Comparison of ENCODE assay signal across 27 cellular contexts in the genomic region with DNA sequence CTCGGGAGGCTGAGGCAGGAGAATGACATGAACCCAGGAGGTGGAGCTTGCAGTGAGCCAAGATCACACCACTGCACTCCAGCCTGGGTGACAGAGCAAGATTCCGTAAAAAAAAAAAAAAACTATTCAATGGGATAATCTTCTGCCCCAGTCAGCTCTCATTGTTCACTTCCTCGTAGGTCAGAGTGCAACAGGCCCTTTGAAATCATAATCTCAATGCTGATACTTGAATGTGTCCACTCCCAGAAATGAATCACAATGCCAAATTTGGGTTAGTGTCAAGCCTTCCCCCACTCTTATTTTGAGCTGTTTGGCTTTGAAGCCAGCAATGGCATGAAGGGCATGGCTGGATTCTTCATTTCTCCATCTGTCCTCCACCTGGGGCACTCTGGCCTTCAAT.
A peak's percentile ranks its signal among the peaks of the same experiment; 100 is the strongest.
DNase-seq lines count a peak whose midpoint lies in the region; ATAC-seq and TF ChIP-seq lines count a peak whose summit lies in the region.
"Had no signal": no experiment of that assay in that cellular context is flagged by ENCODE, and none has a peak within 500 bp of the region (broad histone marks: within the 10 kb centered on the region; RNA-seq: fewer than 3 reads in every experiment).

No MANE protein-coding gene starts in this region.

- no peak overlapping the region for H2BK120ac ChIP-seq in trophoblast cell (ENCODE audit: insufficient read depth, low read length, poor library complexity)

- H2AFZ ChIP-seq in PC-9 (peak overlapping the region; percentile 77), trophoblast cell (ENCODE audit: insufficient read depth, low read length, poor library complexity) (no peak overlapping the region)

- no peak overlapping the region for H2AK5ac ChIP-seq in trophoblast cell (ENCODE audit: low read length)

- H3K79me1 ChIP-seq in trophoblast cell (ENCODE audit: low read length): no peaks in the 10 kb centered on the region

- DNase-seq in HS-27A (ENCODE audit: low read depth): peak; percentile 15
- peak; percentile 64 to 96 for DNase-seq in PC-9
- DNase-seq in trophoblast cell: peak; percentile 35 to 73
- DNase-seq in amygdala (lab: John Stamatoyannopoulos, UW): no peak
- no peak for DNase-seq in stimulated activated CD4-positive, alpha-beta T cell treated with anti-CD3 and anti-CD28 coated beads, Interleukin-1b, Interleukin-23, amount 100 ng/mL, for 48 hours
- no peak for DNase-seq in NCI-H526 (lab: John Stamatoyannopoulos, UW)
- DNase-seq in H7: no peak
- DNase-seq: activated CD4-positive, alpha-beta T cell treated with anti-CD3 and anti-CD28 coated beads for 36 hours; activated effector memory CD4-positive, alpha-beta T cell treated with anti-CD3 and anti-CD28 coated beads, Interleukin-2, amount 50 U/mL, for 16 hours; activated T-cell treated with anti-CD3 and anti-CD28 coated beads for 4 hours; anterior cingulate cortex; Caco-2; DMS79 treated with DMSO at 0.1 percent for 48 hours; effector CD8-positive, alpha-beta T cell; GDM1; hippocampal formation; Karpas-422; mammary epithelial cell; NCI-H146; NCI-H69; nephron progenitor cell; SIG-M5; stimulated activated naive B cell treated with anti-CD40 and anti-IgM and Interleukin-4, amounts not matched to agents 10 μg/mL and 1 μg/mL and 100 μg/mL, for 72 hours; upper lobe of right lung had no signal

- peak; percentile 94 for ATAC-seq in esophagus mucosa
- ATAC-seq: activated CD4-positive, alpha-beta T cell treated with anti-CD3 and anti-CD28 coated beads for 36 hours; stimulated activated naive B cell treated with anti-CD40 and anti-IgM and Interleukin-4, amounts not matched to agents 10 μg/mL and 1 μg/mL and 100 μg/mL, for 72 hours; upper lobe of right lung had no signal

- H3K18ac ChIP-seq in trophoblast cell (ENCODE audit: low read length): no peak overlapping the region

- CTCF ChIA-PET in PC-9 (lab: Charles Lee): interaction anchor here (0.6 to 1.0 kb wide), 3 partner anchors 172 to 678 kb away, joined by 3 to 4 read pairs (median 3); no protein-coding TSS in a partner anchor

- H3K4me2 ChIP-seq in PC-9 (peak overlapping the region; percentile 41), trophoblast cell (ENCODE audit: low read length) (no peak overlapping the region)
- H3K4me2 ChIP-seq: BLaER1 treated with 17β-estradiol and CSF1 and Interleukin-3, amounts not matched to agents 10 nM and 100 nM had no signal

- H3K4me3 ChIP-seq in PC-9: no peak overlapping the region
- no peak overlapping the region for H3K4me3 ChIP-seq in trophoblast cell (ENCODE audit: low read depth, low read length)
- no peak overlapping the region for H3K4me3 ChIP-seq in H7 (ENCODE audit: insufficient read depth, low read depth, low read length)
- H3K4me3 ChIP-seq: BLaER1 treated with 17β-estradiol and CSF1 and Interleukin-3, amounts not matched to agents 10 nM and 100 nM; breast epithelium; upper lobe of right lung had no signal

- no TSS peak for BruUV-seq in PC-9 (replicated peaks; lab: Mats Ljungman, UMichigan)

- H3K9ac ChIP-seq in trophoblast cell (ENCODE audit: low read length): no peak overlapping the region
- H3K9ac ChIP-seq: BLaER1 treated with 17β-estradiol and CSF1 and Interleukin-3, amounts not matched to agents 10 nM and 100 nM had no signal

- intact Hi-C loops in PC-9 (cut with micrococcal nuclease; ENCODE audit: unreplicated experiment): loop anchor here (1.0 to 10.0 kb wide), 4 partner anchors 43 to 465 kb away; no protein-coding TSS in a partner anchor

- H4K12ac ChIP-seq in trophoblast cell (ENCODE audit: low read depth, low read length): no peak overlapping the region

- H3K9me2 ChIP-seq in PC-9 (ENCODE audit: insufficient read depth): no peaks in the 10 kb centered on the region

- peaks cover 12% of the 10 kb centered on the region for H3F3A ChIP-seq in PC-9 (ENCODE audit: insufficient read depth, low read depth)

- H3K14ac ChIP-seq in trophoblast cell (ENCODE audit: low read length): no peak overlapping the region

- WGBS in trophoblast cell (ENCODE audit: extremely low coverage, insufficient coverage, insufficient read length): no CpG with 5 or more reads among the region's 3 CpGs

- peaks cover 30% of the 10 kb centered on the region for H3K4me1 ChIP-seq in PC-9 (replicated peaks; ENCODE audit: insufficient read depth)
- no peaks in the 10 kb centered on the region for H3K4me1 ChIP-seq in trophoblast cell (ENCODE audit: control insufficient read depth in 1 of 2, insufficient read depth in 2 of 2, low read length in 2 of 2)
- H3K4me1 ChIP-seq: breast epithelium, upper lobe of right lung had no signal

- POLR2A ChIA-PET in PC-9 (lab: Charles Lee; ENCODE audit: unreplicated experiment): interaction anchor here (0.6 to 0.7 kb wide), 4 partner anchors 16 to 1418 kb away, joined by 3 to 11 read pairs (median 3); no protein-coding TSS in a partner anchor

- no peak for TF ChIP-seq CTCF in PC-9 (conservative IDR thresholded peaks at IDR 0.05)

- H4K91ac ChIP-seq in trophoblast cell (ENCODE audit: low read depth, low read length): no peak overlapping the region

- no peaks in the 10 kb centered on the region for H3K36me3 ChIP-seq in PC-9 (ENCODE audit: low read depth)
- H3K36me3 ChIP-seq in trophoblast cell (ENCODE audit: control insufficient read depth in 1 of 2, insufficient read depth in 2 of 2, low read length in 2 of 2): no peaks in the 10 kb centered on the region
- no peaks in the 10 kb centered on the region for H3K36me3 ChIP-seq in H7 (replicated peaks; ENCODE audit: control insufficient read depth, insufficient read depth, low read length)
- H3K36me3 ChIP-seq: BLaER1 treated with 17β-estradiol and CSF1 and Interleukin-3, amounts not matched to agents 10 nM and 100 nM; breast epithelium; upper lobe of right lung had no signal

- H3K27me3 ChIP-seq in PC-9 (ENCODE audit: insufficient read depth, low read depth) (no peaks in the 10 kb centered on the region), trophoblast cell (ENCODE audit: insufficient read depth, low read length) (no peaks in the 10 kb centered on the region), H7 (ENCODE audit: control insufficient read depth, insufficient read depth, low read length) (no peaks in the 10 kb centered on the region)
- H3K27me3 ChIP-seq: BLaER1 treated with 17β-estradiol and CSF1 and Interleukin-3, amounts not matched to agents 10 nM and 100 nM; breast epithelium; upper lobe of right lung had no signal

- H3K79me2 ChIP-seq in PC-9 (ENCODE audit: low read depth) (no peaks in the 10 kb centered on the region), trophoblast cell (ENCODE audit: control insufficient read depth, insufficient read depth, low read length, poor library complexity) (no peaks in the 10 kb centered on the region)

- no peak overlapping the region for H2BK5ac ChIP-seq in trophoblast cell (ENCODE audit: low read depth, low read length, poor library complexity)

- no peak overlapping the region for H4K8ac ChIP-seq in trophoblast cell (ENCODE audit: low read depth, low read length)

- no peak overlapping the region for H3K23ac ChIP-seq in trophoblast cell (ENCODE audit: low read length)

- H4K20me1 ChIP-seq in PC-9 (ENCODE audit: insufficient read depth): no peaks in the 10 kb centered on the region
- H4K20me1 ChIP-seq: BLaER1 treated with 17β-estradiol and CSF1 and Interleukin-3, amounts not matched to agents 10 nM and 100 nM had no signal

- H3K4ac ChIP-seq in trophoblast cell (ENCODE audit: low read depth, low read length): no peak overlapping the region

- H3K9me3 ChIP-seq in PC-9 (ENCODE audit: insufficient read depth, low read depth) (no peaks in the 10 kb centered on the region), trophoblast cell (ENCODE audit: insufficient read depth, low read depth, low read length) (peaks cover 1% of the 10 kb centered on the region)
- H3K9me3 ChIP-seq: BLaER1 treated with 17β-estradiol and CSF1 and Interleukin-3, amounts not matched to agents 10 nM and 100 nM; breast epithelium; Caco-2; upper lobe of right lung had no signal

- no peak overlapping the region for H2BK12ac ChIP-seq in trophoblast cell (ENCODE audit: low read length)

- H3K27ac ChIP-seq in PC-9 (peak overlapping the region; percentile 89), trophoblast cell (ENCODE audit: low read depth, low read length) (no peak overlapping the region)
- H3K27ac ChIP-seq: BLaER1 treated with 17β-estradiol and CSF1 and Interleukin-3, amounts not matched to agents 10 nM and 100 nM; breast epithelium; upper lobe of right lung had no signal

Comparison
In these comparisons a context has a peak if more than half of its experiments do, and no peak if none do; other contexts are left out.
1. DNase-seq: peak in HS-27A (single experiment), PC-9 (2 of 2) and trophoblast cell (2 of 2); none in amygdala (0 of 56), stimulated activated CD4-positive, alpha-beta T cell treated with anti-CD3 and anti-CD28 coated beads, Interleukin-1b, Interleukin-23, amount 100 ng/mL, for 48 hours (single experiment), NCI-H526 (0 of 2) and H7 (single experiment).